1 cellular context compared by ENCODE assay signal in genomic region chr3:140128217-140129137, GRCh38.
TF ChIP-seq lines count a peak whose summit lies in the region.

No MANE protein-coding gene starts in this region.

TF ChIP-seq in H1, 55 proteins besides CTCF, POLR2A, EP300 and RAD21 (continued from another document):
- no peak for TF ChIP-seq HDAC2 (IDR thresholded peaks at IDR 0.05; ENCODE audit: borderline replicate concordance in 1 of 2, low read depth in 2 of 2, low read length in 2 of 2)
- peak; percentile 34; the same call in 1 of the 2 replicates for TF ChIP-seq E2F6 (IDR thresholded peaks at IDR 0.05)
- TF ChIP-seq ATF2 (IDR thresholded peaks at IDR 0.05; ENCODE audit: low read length) = no peak
- TF ChIP-seq GTF2F1 (IDR thresholded peaks at IDR 0.05; ENCODE audit: borderline replicate concordance, low read depth, low read length) = no peak
- TF ChIP-seq RNF2 (IDR thresholded peaks at IDR 0.05; ENCODE audit: borderline replicate concordance, low read depth, low read length, missing control alignments, poor library complexity, severe bottlenecking) = no peak
- no peak for TF ChIP-seq SUZ12 (IDR thresholded peaks at IDR 0.05; ENCODE audit: low read length)
- TF ChIP-seq TAF1 (IDR thresholded peaks at IDR 0.05; ENCODE audit: low read depth, low read length) = no peak
- TF ChIP-seq NANOG (IDR thresholded peaks at IDR 0.05; ENCODE audit: insufficient read depth, low read depth, low read length, poor library complexity, severe bottlenecking) = no peak
- TF ChIP-seq MAX (IDR thresholded peaks at IDR 0.05) = peak; percentile 84
- no peak for TF ChIP-seq RXRA (IDR thresholded peaks at IDR 0.05; ENCODE audit: insufficient read depth, low read depth, low read length)
- no peak for TF ChIP-seq CHD7 (IDR thresholded peaks at IDR 0.05; ENCODE audit: insufficient replicate concordance, low read length)
- TF ChIP-seq BACH1 (IDR thresholded peaks at IDR 0.05; ENCODE audit: low read length) = no peak
- no peak for TF ChIP-seq SAP30 (IDR thresholded peaks at IDR 0.05; ENCODE audit: insufficient read depth, insufficient replicate concordance, low read length)
TF ChIP-seq in H1: peak in this region for 4.
